Comparison of ENCODE assay signal across 1 cellular context in genomic region chr10:13684252-13684791, GRCh38.
TF ChIP-seq lines count a peak whose summit lies in the region.

No MANE protein-coding gene starts in this region.

TF ChIP-seq in SK-N-SH, 30 proteins besides CTCF, POLR2A, EP300 and RAD21 (continued from another document):
- no peak for TF ChIP-seq ZBTB33 (IDR thresholded peaks at IDR 0.05; ENCODE audit: borderline replicate concordance, low read depth)
- no peak for TF ChIP-seq NFIC (IDR thresholded peaks at IDR 0.05; ENCODE audit: borderline replicate concordance)
- no peak for TF ChIP-seq MXI1 (IDR thresholded peaks at IDR 0.05; ENCODE audit: low read depth, low read length)
- no peak for TF ChIP-seq TEAD4 (IDR thresholded peaks at IDR 0.05; ENCODE audit: borderline replicate concordance, insufficient read depth)
- TF ChIP-seq YY1 (IDR thresholded peaks at IDR 0.05; ENCODE audit: low read depth) = peak; percentile 50; the same call in 1 of the 2 replicates
